ENCODE assay signal across 1 cellular context in genomic region chr14:34229140-34229539, GRCh38.
TF ChIP-seq lines count a peak whose summit lies in the region.

No MANE protein-coding gene starts in this region.

TF ChIP-seq in GM12878, 131 proteins besides CTCF, POLR2A, EP300 and RAD21 (continues in another document):
- TF ChIP-seq, protein P1, sequence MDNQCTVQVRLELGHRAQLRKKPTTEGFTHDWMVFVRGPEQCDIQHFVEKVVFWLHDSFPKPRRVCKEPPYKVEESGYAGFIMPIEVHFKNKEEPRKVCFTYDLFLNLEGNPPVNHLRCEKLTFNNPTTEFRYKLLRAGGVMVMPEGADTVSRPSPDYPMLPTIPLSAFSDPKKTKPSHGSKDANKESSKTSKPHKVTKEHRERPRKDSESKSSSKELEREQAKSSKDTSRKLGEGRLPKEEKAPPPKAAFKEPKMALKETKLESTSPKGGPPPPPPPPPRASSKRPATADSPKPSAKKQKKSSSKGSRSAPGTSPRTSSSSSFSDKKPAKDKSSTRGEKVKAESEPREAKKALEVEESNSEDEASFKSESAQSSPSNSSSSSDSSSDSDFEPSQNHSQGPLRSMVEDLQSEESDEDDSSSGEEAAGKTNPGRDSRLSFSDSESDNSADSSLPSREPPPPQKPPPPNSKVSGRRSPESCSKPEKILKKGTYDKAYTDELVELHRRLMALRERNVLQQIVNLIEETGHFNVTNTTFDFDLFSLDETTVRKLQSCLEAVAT (IDR thresholded peaks at IDR 0.05) = no peak
- TF ChIP-seq HCFC1 (IDR thresholded peaks at IDR 0.05; ENCODE audit: low read length) (no peak), ZBTB40 (IDR thresholded peaks at IDR 0.05; ENCODE audit: borderline replicate concordance) (no peak), IKZF1 (conservative IDR thresholded peaks at IDR 0.05) (peak; percentile 43), RUNX3 (IDR thresholded peaks at IDR 0.05; ENCODE audit: low read length) (no peak), SUPT20H (IDR thresholded peaks at IDR 0.05; ENCODE audit: borderline replicate concordance, control insufficient read depth, low read depth, low read length) (no peak), NFXL1 (IDR thresholded peaks at IDR 0.05; ENCODE audit: borderline replicate concordance) (no peak), ZNF207 (IDR thresholded peaks at IDR 0.05; ENCODE audit: borderline replicate concordance) (no peak), MYC (IDR thresholded peaks at IDR 0.05; ENCODE audit: insufficient read depth, insufficient read length, insufficient replicate concordance, low read length, severe bottlenecking) (no peak), ELK1 (IDR thresholded peaks at IDR 0.05; ENCODE audit: low read depth, low read length) (no peak), RELB (IDR thresholded peaks at IDR 0.05; ENCODE audit: low read depth) (peak; percentile 57; the same call in 1 of the 2 replicates), ATF2 (IDR thresholded peaks at IDR 0.05; ENCODE audit: low read length) (no peak), SP1 (IDR thresholded peaks at IDR 0.05; ENCODE audit: low read depth, low read length) (no peak), NFIC (IDR thresholded peaks at IDR 0.05; ENCODE audit: low read depth, low read length) (no peak), POLR2AphosphoS2 (IDR thresholded peaks at IDR 0.05; ENCODE audit: low read depth, low read length) (no peak), TCF12 (IDR thresholded peaks at IDR 0.05; ENCODE audit: low read depth, low read length) (no peak), IKZF2 (IDR thresholded peaks at IDR 0.05) (peak in 1 of 2 experiments; percentile 26; a peak in 1 of 4 replicates), STAT1 (conservative IDR thresholded peaks at IDR 0.05) (no peak), CEBPZ (IDR thresholded peaks at IDR 0.05; ENCODE audit: low read depth, low read length) (no peak), ZBTB11 (CRISPR knock-in tag; IDR thresholded peaks at IDR 0.05) (no peak), SREBF1 (IDR thresholded peaks at IDR 0.05; ENCODE audit: low read length) (no peak), SMAD5 (IDR thresholded peaks at IDR 0.05; ENCODE audit: low read depth) (no peak)
- TF ChIP-seq, protein P2, sequence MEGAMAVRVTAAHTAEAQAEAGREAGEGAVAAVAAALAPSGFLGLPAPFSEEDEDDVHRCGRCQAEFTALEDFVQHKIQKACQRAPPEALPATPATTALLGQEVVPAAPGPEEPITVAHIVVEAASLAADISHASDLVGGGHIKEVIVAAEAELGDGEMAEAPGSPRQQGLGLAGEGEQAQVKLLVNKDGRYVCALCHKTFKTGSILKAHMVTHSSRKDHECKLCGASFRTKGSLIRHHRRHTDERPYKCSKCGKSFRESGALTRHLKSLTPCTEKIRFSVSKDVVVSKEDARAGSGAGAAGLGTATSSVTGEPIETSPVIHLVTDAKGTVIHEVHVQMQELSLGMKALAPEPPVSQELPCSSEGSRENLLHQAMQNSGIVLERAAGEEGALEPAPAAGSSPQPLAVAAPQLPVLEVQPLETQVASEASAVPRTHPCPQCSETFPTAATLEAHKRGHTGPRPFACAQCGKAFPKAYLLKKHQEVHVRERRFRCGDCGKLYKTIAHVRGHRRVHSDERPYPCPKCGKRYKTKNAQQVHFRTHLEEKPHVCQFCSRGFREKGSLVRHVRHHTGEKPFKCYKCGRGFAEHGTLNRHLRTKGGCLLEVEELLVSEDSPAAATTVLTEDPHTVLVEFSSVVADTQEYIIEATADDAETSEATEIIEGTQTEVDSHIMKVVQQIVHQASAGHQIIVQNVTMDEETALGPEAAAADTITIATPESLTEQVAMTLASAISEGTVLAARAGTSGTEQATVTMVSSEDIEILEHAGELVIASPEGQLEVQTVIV (IDR thresholded peaks at IDR 0.05; ENCODE audit: borderline replicate concordance, partially characterized antibody) = no peak
- TF ChIP-seq, protein P3, sequence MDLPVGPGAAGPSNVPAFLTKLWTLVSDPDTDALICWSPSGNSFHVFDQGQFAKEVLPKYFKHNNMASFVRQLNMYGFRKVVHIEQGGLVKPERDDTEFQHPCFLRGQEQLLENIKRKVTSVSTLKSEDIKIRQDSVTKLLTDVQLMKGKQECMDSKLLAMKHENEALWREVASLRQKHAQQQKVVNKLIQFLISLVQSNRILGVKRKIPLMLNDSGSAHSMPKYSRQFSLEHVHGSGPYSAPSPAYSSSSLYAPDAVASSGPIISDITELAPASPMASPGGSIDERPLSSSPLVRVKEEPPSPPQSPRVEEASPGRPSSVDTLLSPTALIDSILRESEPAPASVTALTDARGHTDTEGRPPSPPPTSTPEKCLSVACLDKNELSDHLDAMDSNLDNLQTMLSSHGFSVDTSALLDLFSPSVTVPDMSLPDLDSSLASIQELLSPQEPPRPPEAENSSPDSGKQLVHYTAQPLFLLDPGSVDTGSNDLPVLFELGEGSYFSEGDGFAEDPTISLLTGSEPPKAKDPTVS (IDR thresholded peaks at IDR 0.05; ENCODE audit: low read depth, low read length) = no peak
- TF ChIP-seq, protein P4, sequence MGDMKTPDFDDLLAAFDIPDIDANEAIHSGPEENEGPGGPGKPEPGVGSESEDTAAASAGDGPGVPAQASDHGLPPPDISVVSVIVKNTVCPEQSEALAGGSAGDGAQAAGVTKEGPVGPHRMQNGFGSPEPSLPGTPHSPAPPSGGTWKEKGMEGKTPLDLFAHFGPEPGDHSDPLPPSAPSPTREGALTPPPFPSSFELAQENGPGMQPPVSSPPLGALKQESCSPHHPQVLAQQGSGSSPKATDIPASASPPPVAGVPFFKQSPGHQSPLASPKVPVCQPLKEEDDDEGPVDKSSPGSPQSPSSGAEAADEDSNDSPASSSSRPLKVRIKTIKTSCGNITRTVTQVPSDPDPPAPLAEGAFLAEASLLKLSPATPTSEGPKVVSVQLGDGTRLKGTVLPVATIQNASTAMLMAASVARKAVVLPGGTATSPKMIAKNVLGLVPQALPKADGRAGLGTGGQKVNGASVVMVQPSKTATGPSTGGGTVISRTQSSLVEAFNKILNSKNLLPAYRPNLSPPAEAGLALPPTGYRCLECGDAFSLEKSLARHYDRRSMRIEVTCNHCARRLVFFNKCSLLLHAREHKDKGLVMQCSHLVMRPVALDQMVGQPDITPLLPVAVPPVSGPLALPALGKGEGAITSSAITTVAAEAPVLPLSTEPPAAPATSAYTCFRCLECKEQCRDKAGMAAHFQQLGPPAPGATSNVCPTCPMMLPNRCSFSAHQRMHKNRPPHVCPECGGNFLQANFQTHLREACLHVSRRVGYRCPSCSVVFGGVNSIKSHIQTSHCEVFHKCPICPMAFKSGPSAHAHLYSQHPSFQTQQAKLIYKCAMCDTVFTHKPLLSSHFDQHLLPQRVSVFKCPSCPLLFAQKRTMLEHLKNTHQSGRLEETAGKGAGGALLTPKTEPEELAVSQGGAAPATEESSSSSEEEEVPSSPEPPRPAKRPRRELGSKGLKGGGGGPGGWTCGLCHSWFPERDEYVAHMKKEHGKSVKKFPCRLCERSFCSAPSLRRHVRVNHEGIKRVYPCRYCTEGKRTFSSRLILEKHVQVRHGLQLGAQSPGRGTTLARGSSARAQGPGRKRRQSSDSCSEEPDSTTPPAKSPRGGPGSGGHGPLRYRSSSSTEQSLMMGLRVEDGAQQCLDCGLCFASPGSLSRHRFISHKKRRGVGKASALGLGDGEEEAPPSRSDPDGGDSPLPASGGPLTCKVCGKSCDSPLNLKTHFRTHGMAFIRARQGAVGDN (IDR thresholded peaks at IDR 0.05) = no peak
